ENCODE assay signal across 16 cellular contexts in genomic region chr21:41566500-41567014, GRCh38. TPM values are rescaled to one million over a fixed set of nuclear protein-coding genes. Genes with fewer than 3 reads are reported as not detected.
DNase-seq lines count a peak whose midpoint lies in the region; ATAC-seq and TF ChIP-seq lines count a peak whose summit lies in the region.
"Had no signal": no experiment of that assay in that cellular context is flagged by ENCODE, and none has a peak within 500 bp of the region (broad histone marks: within the 10 kb centered on the region; RNA-seq: fewer than 3 reads in every experiment).

No MANE protein-coding gene starts in this region.

- peak; percentile 11 for DNase-seq in HT-29 (ENCODE audit: low spot score)
- DNase-seq in colonic mucosa = peak; percentile 78
- DNase-seq in mucosa of descending colon = peak; percentile 74 to 83 (median 76)
- DNase-seq in prostate gland (ENCODE audit: low spot score) = peak; percentile 44
- no peak for DNase-seq in DMS79 (lab: John Stamatoyannopoulos, UW)
- no peak for DNase-seq in retina
- no peak for DNase-seq in NCI-H2081 (lab: John Stamatoyannopoulos, UW)
- DNase-seq in breast epithelium (ENCODE audit: low spot score in 2 of 2) = no peak
- DNase-seq: CD8-positive, alpha-beta T cell; COR-L47; DMS153; DND-41; GDM1 had no signal

- TF ChIP-seq CTCF in colonic mucosa (IDR thresholded peaks at IDR 0.05) = no peak
- TF ChIP-seq CTCF in mucosa of descending colon (IDR thresholded peaks at IDR 0.05) = no peak
- TF ChIP-seq CTCF in prostate gland (IDR thresholded peaks at IDR 0.05) = no peak
- TF ChIP-seq CTCF in breast epithelium (IDR thresholded peaks at IDR 0.05) = no peak

- TF ChIP-seq POLR2A in prostate gland (IDR thresholded peaks at IDR 0.05) = no peak
- no peak for TF ChIP-seq POLR2A in breast epithelium (IDR thresholded peaks at IDR 0.05)

- H3K9ac ChIP-seq in colonic mucosa (ENCODE audit: low read depth in 2 of 2, low read length in 2 of 2) = peak overlapping the region; percentile 45 to 56

- H3K27ac ChIP-seq in colonic mucosa (peak overlapping the region; percentile 90), prostate gland (peak overlapping the region in 1 of 2 donors; percentile 27), breast epithelium (no peak overlapping the region)
- H3K27ac ChIP-seq: 22Rv1 had no signal

- ATAC-seq in mucosa of descending colon = peak; percentile 70
- ATAC-seq: CD8-positive, alpha-beta T cell had no signal

- H3K9me3 ChIP-seq in colonic mucosa (no peaks in the 10 kb centered on the region), mucosa of descending colon (no peaks in the 10 kb centered on the region), prostate gland (no peaks in the 10 kb centered on the region), breast epithelium (peaks cover 0 to 4% of the 10 kb centered on the region in 2 donors)
- H3K9me3 ChIP-seq: HAP-1 had no signal

- WGBS in prostate gland = 71% methylated on average over 3 of the region's 3 CpGs

- H3K4me1 ChIP-seq in colonic mucosa (peaks cover 19% of the 10 kb centered on the region), mucosa of descending colon (ENCODE audit: low read depth) (peaks cover 48% of the 10 kb centered on the region), prostate gland (replicated peaks) (peaks cover 13% of the 10 kb centered on the region), breast epithelium (no peaks in the 10 kb centered on the region)
- H3K4me1 ChIP-seq: HAP-1 had no signal

- no peaks in the 10 kb centered on the region for H3K36me3 ChIP-seq in colonic mucosa
- H3K36me3 ChIP-seq in mucosa of descending colon (ENCODE audit: low read depth) = no peaks in the 10 kb centered on the region
- H3K36me3 ChIP-seq in prostate gland = no peaks in the 10 kb centered on the region
- no peaks in the 10 kb centered on the region for H3K36me3 ChIP-seq in breast epithelium
- H3K36me3 ChIP-seq: HAP-1 had no signal

- H3K27me3 ChIP-seq in colonic mucosa (no peaks in the 10 kb centered on the region), prostate gland (replicated peaks; ENCODE audit: insufficient read depth) (no peaks in the 10 kb centered on the region), breast epithelium (no peaks in the 10 kb centered on the region)

- H3K4me3 ChIP-seq in colonic mucosa (no peak overlapping the region), mucosa of descending colon (no peak overlapping the region), prostate gland (no peak overlapping the region), breast epithelium (no peak overlapping the region)
- H3K4me3 ChIP-seq: HAP-1 had no signal

- intact Hi-C loops in colonic mucosa (cut with DNase I) = no loop called here
- intact Hi-C loops in mucosa of descending colon (cut with DNase I, micrococcal nuclease) = loop anchor here in 1 of 2 donors (10.0 kb wide), 1 partner anchor 62 kb away; the partner anchor contains the start of gene TMPRSS2
- intact Hi-C loops in prostate gland (cut with DNase I) = no loop called here
- intact Hi-C loops in breast epithelium (cut with DNase I; ENCODE audit: low total_unique reads) = no loop called here

RNA-seq across cellular contexts. Expression of gene TMPRSS2, which starts 58.6 kb away (rescaled TPM):
- total RNA-seq in HT-29 (2014; rRNA removed; shearing (Covaris generic)) = 28.4 and 34.5 TPM in 2 replicates
- 100 to 1,000 TPM; 261 to 408 TPM for total RNA-seq in colonic mucosa
- total RNA-seq in mucosa of descending colon = 100 to 1,000 TPM; 283 to 624 (median 566) TPM
- total RNA-seq in prostate gland = 100 to 1,000 TPM; 336 to 786 TPM
- total RNA-seq in breast epithelium = 10 to 100 TPM in 2 of 3 donors, not detected in 1; 32.1 to 56.6 TPM
- total RNA-seq: A673; CD8-positive, alpha-beta T cell had no signal

Comparison
In these comparisons a context has a peak if more than half of its experiments do, and no peak if none do; other contexts are left out.
1. DNase-seq: peak in HT-29 (single experiment), colonic mucosa (single experiment), mucosa of descending colon (3 of 3) and prostate gland (single experiment); none in DMS79 (single experiment), retina (single experiment), NCI-H2081 (0 of 2) and breast epithelium (0 of 2).